Comparison of ENCODE assay signal across 13 cellular contexts in the genomic region with DNA sequence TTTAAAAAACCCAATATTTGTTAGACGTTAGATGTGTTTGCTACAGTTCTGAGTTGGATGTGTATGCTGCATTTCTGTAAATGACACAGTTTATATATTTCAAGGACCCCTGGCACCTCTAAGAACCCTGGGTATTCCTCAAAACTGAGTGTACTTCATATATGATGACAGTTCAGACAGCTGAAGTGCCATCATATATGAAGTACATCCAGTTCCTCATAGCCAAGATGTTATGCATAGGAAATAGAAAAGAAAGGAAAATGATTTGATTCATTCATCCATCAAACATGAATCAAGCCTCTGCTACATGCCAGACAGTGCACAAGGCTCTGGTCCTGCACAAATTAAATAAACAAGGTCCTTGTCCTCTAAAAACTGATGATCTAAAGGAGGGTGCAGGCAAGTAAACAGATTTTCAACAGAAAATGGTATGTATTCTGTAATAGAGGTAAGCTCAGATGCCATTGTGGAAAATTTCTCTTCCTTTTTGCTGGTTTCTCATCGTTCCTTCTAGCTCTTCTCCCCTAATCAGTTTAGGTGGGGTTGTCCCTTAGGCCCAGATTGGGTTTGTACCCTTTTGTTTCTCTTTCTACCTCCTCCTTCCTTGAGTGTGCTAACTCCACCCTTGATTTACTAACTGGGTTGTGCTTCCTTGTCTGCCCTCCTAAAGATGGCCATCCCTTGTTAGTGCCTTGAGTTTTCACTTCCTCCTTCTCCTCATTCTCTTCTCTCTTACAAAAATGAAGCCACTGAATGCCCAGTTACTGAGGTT. TPM values are rescaled to one million over a fixed set of nuclear protein-coding genes. Genes with fewer than 3 reads are reported as not detected.
DNase-seq lines count a peak whose midpoint lies in the region; ATAC-seq and TF ChIP-seq lines count a peak whose summit lies in the region.
"Had no signal": no experiment of that assay in that cellular context is flagged by ENCODE, and none has a peak within 500 bp of the region (broad histone marks: within the 10 kb centered on the region; RNA-seq: fewer than 3 reads in every experiment).

No MANE protein-coding gene starts in this region.

- peaks cover 28% of the 10 kb centered on the region for H3K4me1 Mint-ChIP-seq in neural progenitor cell

- no peaks in the 10 kb centered on the region for H4K20me1 ChIP-seq in neural progenitor cell (ENCODE audit: low read depth)

- DNase-seq in neural progenitor cell (ENCODE audit: low spot score) (no peak), NCI-H345 treated with DMSO at 0.1 percent for 48 hours (lab: John Stamatoyannopoulos, UW; ENCODE audit: unreplicated experiment) (no peak), DMS 273 treated with DMSO at 0.1 percent for 48 hours (lab: John Stamatoyannopoulos, UW) (no peak), left lung (no peak), NCI-H128 (lab: John Stamatoyannopoulos, UW; ENCODE audit: unreplicated experiment) (no peak)
- DNase-seq: activated T-cell treated with anti-CD3 and anti-CD28 coated beads, Interleukin-2, amount 50 U/mL, for 4 hours; DMS153; KG1; left ventricle myocardium superior had no signal

- no peak overlapping the region for H3K9ac ChIP-seq in neural progenitor cell

- H3K4me1 ChIP-seq in neural progenitor cell (peaks cover 9% of the 10 kb centered on the region), left lung (no peaks in the 10 kb centered on the region)

- H3K9me3 Mint-ChIP-seq in neural progenitor cell = no peaks in the 10 kb centered on the region
- H3K9me3 Mint-ChIP-seq: activated T-cell treated with anti-CD3 and anti-CD28 coated beads, Interleukin-2, amount 50 U/mL, for 4 hours; T-helper 2 cell treated with Interferon-gamma antibody and Interleukin-4, amounts not matched to agents 5 μg/mL and 100 μg/mL, for 36 hours had no signal

- H3K36me3 ChIP-seq in neural progenitor cell (no peaks in the 10 kb centered on the region), left lung (no peaks in the 10 kb centered on the region)

- H3K36me3 Mint-ChIP-seq in neural progenitor cell = no peaks in the 10 kb centered on the region

- H3K4me3 Mint-ChIP-seq in neural progenitor cell = no peak overlapping the region
- H3K4me3 Mint-ChIP-seq: activated T-cell treated with anti-CD3 and anti-CD28 coated beads, Interleukin-2, amount 50 U/mL, for 4 hours; T-helper 2 cell treated with Interferon-gamma antibody and Interleukin-4, amounts not matched to agents 5 μg/mL and 100 μg/mL, for 36 hours had no signal

- H3F3A ChIP-seq in neural progenitor cell (ENCODE audit: low read depth) = no peaks in the 10 kb centered on the region

- H2AFZ ChIP-seq in neural progenitor cell (replicated peaks) = peak overlapping the region; percentile 0

- H3K9me3 ChIP-seq in neural progenitor cell (ENCODE audit: low read depth) = no peaks in the 10 kb centered on the region
- H3K9me3 ChIP-seq in left lung = no peaks in the 10 kb centered on the region

- H3K79me2 ChIP-seq in neural progenitor cell (ENCODE audit: low read depth) = no peaks in the 10 kb centered on the region

- no peak overlapping the region for H3K4me3 ChIP-seq in neural progenitor cell
- H3K4me3 ChIP-seq in left lung = no peak overlapping the region

- intact Hi-C loops in left lung (cut with DNase I) = no loop called here

- no peaks in the 10 kb centered on the region for H3K27me3 Mint-ChIP-seq in neural progenitor cell (ENCODE audit: insufficient read depth, low read depth)

- no peak overlapping the region for H3K27ac Mint-ChIP-seq in neural progenitor cell
- H3K27ac Mint-ChIP-seq: T-helper 2 cell treated with Interferon-gamma antibody and Interleukin-4, amounts not matched to agents 5 μg/mL and 100 μg/mL, for 36 hours had no signal

- H3K27me3 ChIP-seq in neural progenitor cell (no peaks in the 10 kb centered on the region), left lung (no peaks in the 10 kb centered on the region)

- TF ChIP-seq CTCF in neural progenitor cell (IDR thresholded peaks at IDR 0.05) (no peak), left lung (IDR thresholded peaks at IDR 0.05) (no peak)

- H3K27ac ChIP-seq in neural progenitor cell = no peak overlapping the region
- H3K27ac ChIP-seq in left lung = no peak overlapping the region

- peak; percentile 51 for ATAC-seq in GM19043 (IDR thresholded peaks at IDR 0.05; ENCODE audit: low read depth, unreplicated experiment)
- peak; percentile 44 for ATAC-seq in HG02610 (IDR thresholded peaks at IDR 0.05; ENCODE audit: unreplicated experiment)
- peak; percentile 60 for ATAC-seq in HG03571 (IDR thresholded peaks at IDR 0.05; ENCODE audit: unreplicated experiment)
- no peak for ATAC-seq in left lung
- ATAC-seq: activated T-cell treated with anti-CD3 and anti-CD28 coated beads, Interleukin-2, amount 50 U/mL, for 4 hours; left ventricle myocardium superior had no signal

- H3K4me2 ChIP-seq in neural progenitor cell = no peak overlapping the region

RNA-seq across cellular contexts. Expression of a gene that starts 25.3 kb away (rescaled TPM):
- total RNA-seq in neural progenitor cell (ENCODE audit: low replicate concordance) (68.1 and 112 TPM in 2 replicates), left lung (10 to 100 TPM; 50.8 to 56.2 TPM)

RNA-seq across cellular contexts. Expression of a gene that starts 57.0 kb away (rescaled TPM):
- total RNA-seq in neural progenitor cell (ENCODE audit: low replicate concordance) = 1.2 and 3.0 TPM in 2 replicates
- total RNA-seq in left lung = 1 to 10 TPM in 1 of 2 donors, under 1 TPM in 1; 0.82 to 1.4 TPM
- total RNA-seq: activated T-cell treated with anti-CD3 and anti-CD28 coated beads, Interleukin-2, amount 50 U/mL, for 4 hours had no signal
